In genomic region chr12:93719710-93720109, GRCh38 we compare ENCODE assay signal across 34 cellular contexts.
"Had no signal": no experiment of that assay in that cellular context is flagged by ENCODE, and none has a peak within 500 bp of the region (broad histone marks: within the 10 kb centered on the region; RNA-seq: fewer than 3 reads in every experiment).

No MANE protein-coding gene starts in this region.

- H3K4me3 ChIP-seq: MG63 had no signal

- H3K27me3 ChIP-seq: MG63 had no signal

- H3K4me2 ChIP-seq: KMS-11 had no signal

- H3K36me3 ChIP-seq: MG63 had no signal

- H3K9ac ChIP-seq: KMS-11 had no signal

- DNase-seq: Karpas-422, Kasumi-1, MG63, MM.1S, MV-4-11, NCI-H1048, NCI-H1092, NCI-H1092 treated with DMSO at 0.1 percent for 48 hours, NCI-H1105, NCI-H1105 treated with DMSO at 0.1 percent for 48 hours, NCI-H1417, NCI-H1417 treated with DMSO at 0.1 percent for 48 hours, NCI-H1436, NCI-H1436 treated with DMSO at 0.1 percent for 48 hours, NCI-H146, NCI-H1694, NCI-H1694 treated with DMSO at 0.1 percent for 48 hours, NCI-H187, NCI-H187 treated with DMSO at 0.1 percent for 48 hours, NCI-H1930, NCI-H2029, NCI-H2029 treated with DMSO at 0.1 percent for 48 hours, NCI-H2081, NCI-H2081 treated with DMSO at 0.1 percent for 48 hours, NCI-H2107, NCI-H2171, NCI-H2171 treated with DMSO at 0.1 percent for 48 hours, NCI-H2227 treated with DMSO at 0.1 percent for 48 hours, NCI-H226, NCI-H345, NCI-H446, NCI-H446 treated with DMSO at 0.1 percent for 48 hours, NCI-H510A had no signal

- H3K27ac ChIP-seq: KMS-11 had no signal
